18 cellular contexts compared by ENCODE assay signal in genomic region chr16:4520913-4521312, GRCh38. TPM values are rescaled to one million over a fixed set of nuclear protein-coding genes. Genes with fewer than 3 reads are reported as not detected.
"Had no signal": no experiment of that assay in that cellular context is flagged by ENCODE, and none has a peak within 500 bp of the region (broad histone marks: within the 10 kb centered on the region; RNA-seq: fewer than 3 reads in every experiment).

No MANE protein-coding gene starts in this region.

- H3K9me2 ChIP-seq: SK-N-SH had no signal

- H3K4me3 Mint-ChIP-seq: activated CD4-positive, alpha-beta memory T cell treated with anti-CD3 and anti-CD28 coated beads, Interleukin-2, amount 10 ng/mL, durations not matched to agents 7 days and 5 days; activated naive CD8-positive, alpha-beta T cell; activated T-cell treated with anti-CD3 and anti-CD28 coated beads, Interleukin-2, amount 50 U/mL, for 72 hours; natural killer cell; stimulated activated naive CD8-positive, alpha-beta T cell treated with anti-CD3 and anti-CD28 coated beads, Interleukin-15, Interleukin-2, amounts not matched to agents 100 ng/mL and 50 ng/mL, for 24 hours; T-cell had no signal

- H3K27me3 Mint-ChIP-seq: activated CD4-positive, alpha-beta memory T cell treated with anti-CD3 and anti-CD28 coated beads, Interleukin-2, amount 10 ng/mL, durations not matched to agents 7 days and 5 days; activated naive CD8-positive, alpha-beta T cell; stimulated activated naive CD8-positive, alpha-beta T cell treated with anti-CD3 and anti-CD28 coated beads, Interleukin-15, Interleukin-2, amounts not matched to agents 100 ng/mL and 50 ng/mL, for 24 hours; T-cell had no signal

- H3K4me3 ChIP-seq: left ventricle myocardium inferior, prostate gland, testis, upper lobe of left lung had no signal

- H3K27ac ChIP-seq: left ventricle myocardium inferior, prostate gland, testis, upper lobe of left lung had no signal

- DNase-seq: activated CD4-positive, alpha-beta memory T cell treated with anti-CD3 and anti-CD28 coated beads, Interleukin-2, amount 10 ng/mL, durations not matched to agents 7 days and 5 days; activated gamma-delta T cell treated with Interleukin-2 at 50 U/mL for 16 hours; activated T-cell treated with anti-CD3 and anti-CD28 coated beads, Interleukin-2, amount 50 U/mL, for 72 hours; amygdala; erythroblast; hypothalamus; left ventricle myocardium inferior; natural killer cell; SK-N-SH; T-cell; T-helper 9 cell; testis; upper lobe of left lung had no signal

- H3K27ac Mint-ChIP-seq: activated CD4-positive, alpha-beta memory T cell treated with anti-CD3 and anti-CD28 coated beads, Interleukin-2, amount 10 ng/mL, durations not matched to agents 7 days and 5 days; activated T-cell treated with anti-CD3 and anti-CD28 coated beads, Interleukin-2, amount 50 U/mL, for 72 hours; T-cell had no signal

- H3K27me3 ChIP-seq: testis, upper lobe of left lung had no signal

- H3K36me3 Mint-ChIP-seq: natural killer cell had no signal

- ATAC-seq: activated T-cell treated with anti-CD3 and anti-CD28 coated beads, Interleukin-2, amount 50 U/mL, for 72 hours; natural killer cell; sciatic nerve; T-cell had no signal

- H3K4me2 ChIP-seq: SK-N-SH had no signal

- H3K9ac ChIP-seq: SK-N-SH had no signal

- H3K9me3 ChIP-seq: left ventricle myocardium inferior, prostate gland, SK-N-SH, testis, upper lobe of left lung had no signal

- H3K9me3 Mint-ChIP-seq: activated CD4-positive, alpha-beta memory T cell treated with anti-CD3 and anti-CD28 coated beads, Interleukin-2, amount 10 ng/mL, durations not matched to agents 7 days and 5 days; activated T-cell treated with anti-CD3 and anti-CD28 coated beads, Interleukin-2, amount 50 U/mL, for 72 hours; natural killer cell; stimulated activated naive CD8-positive, alpha-beta T cell treated with anti-CD3 and anti-CD28 coated beads, Interleukin-15, Interleukin-2, amounts not matched to agents 100 ng/mL and 50 ng/mL, for 24 hours; T-cell had no signal

- H3K36me3 ChIP-seq: left ventricle myocardium inferior, prostate gland had no signal

- H3K4me1 ChIP-seq: prostate gland had no signal

RNA-seq across cellular contexts. Expression of gene C16orf96, which starts 35.2 kb away (rescaled TPM):
- total RNA-seq: kidney epithelial cell had no signal
